ENCODE assay signal across 8 cellular contexts in genomic region chr6:119079288-119079809, GRCh38. TPM values are rescaled to one million over a fixed set of nuclear protein-coding genes. Genes with fewer than 3 reads are reported as not detected.
DNase-seq lines count a peak whose midpoint lies in the region; ATAC-seq, FAIRE-seq and TF ChIP-seq lines count a peak whose summit lies in the region.

No MANE protein-coding gene starts in this region.

- CTCF ChIA-PET in GM12878 (lab: Yijun Ruan, JAX): interaction anchor here (0.6 kb wide), 1 partner anchor 19 kb away, joined by 3 read pairs; no protein-coding TSS in a partner anchor

- H2AFZ ChIP-seq in GM12878 (ENCODE audit: control insufficient read depth, low read depth, low read length): peak overlapping the region; percentile 69; the same call in 1 of the 2 replicates

- no peak for TF ChIP-seq CTCF in GM12878 (IDR thresholded peaks at IDR 0.05 in 2 of 3, conservative IDR thresholded peaks at IDR 0.05 in 1 of 3; ENCODE audit: control insufficient read depth in 2 of 3, extremely low read depth in 1 of 3, insufficient read depth in 1 of 3, low read depth in 3 of 3, low read length in 3 of 3)
- TF ChIP-seq CTCF in right lobe of liver (IDR thresholded peaks at IDR 0.05): no peak
- no peak for TF ChIP-seq CTCF in transverse colon (IDR thresholded peaks at IDR 0.05)

- FAIRE-seq in GM12878 (lab: Jason Lieb, UNC): no peak
- no peak for FAIRE-seq in urothelium cell line (lab: Jason Lieb, UNC)

- SMC1A ChIA-PET in GM12878 (lab: Charles Lee; ENCODE audit: uncharacterized antibody, unreplicated experiment): no interaction called here

- RAD21 ChIA-PET in GM12878 (lab: Charles Lee; ENCODE audit: unreplicated experiment): no interaction called here

- in situ Hi-C loops in GM12878 (cut with MboI) (no loop called here), transverse colon (cut with MboI; ENCODE audit: low pct_ligation_motif_present in 1 of 4, low pct_unique_long_range_greater_than_20kb in 1 of 4, low sequenced_read_pairs in 3 of 4) (no loop called here)

- H3K36me3 ChIP-seq in GM12878 (ENCODE audit: control insufficient read depth in 2 of 2, insufficient read depth in 2 of 2, low read length in 1 of 2) (no peaks in the 10 kb centered on the region), right lobe of liver (no peaks in the 10 kb centered on the region), transverse colon (no peaks in the 10 kb centered on the region)

- H3K9ac ChIP-seq in GM12878 (ENCODE audit: control insufficient read depth, insufficient read depth, low read length): no peak overlapping the region

- BruUV-seq in GM12878 (replicated peaks; lab: Mats Ljungman, UMichigan): no TSS peak

- H3K4me1 ChIP-seq in GM12878 (ENCODE audit: control insufficient read depth, insufficient read depth, low read length) (peaks cover 3% of the 10 kb centered on the region; the same call in 1 of the 2 replicates), right lobe of liver (no peaks in the 10 kb centered on the region), transverse colon (peaks cover 0 to 13% (median 6%) of the 10 kb centered on the region in 4 donors)

- TF ChIP-seq RAD21 in GM12878 (IDR thresholded peaks at IDR 0.05; ENCODE audit: insufficient read depth, low read depth, low read length): no peak

- peak; percentile 8 for DNase-seq in AG08395 (ENCODE audit: low spot score)
- DNase-seq in HPDE6-E6E7 (ENCODE audit: extremely low spot score): peak; percentile 9
- DNase-seq in GM12878 (ENCODE audit: low read depth, low spot score): no peak
- DNase-seq in right lobe of liver: no peak
- DNase-seq in transverse colon: no peak
- DNase-seq in NCI-H1436 treated with DMSO at 0.1 percent for 48 hours (lab: John Stamatoyannopoulos, UW): no peak
- DNase-seq in SKM-1 (lab: John Stamatoyannopoulos, UW; ENCODE audit: unreplicated experiment): no peak
- DNase-seq in urothelium cell line (ENCODE audit: low spot score): no peak

- no peak for ATAC-seq in GM12878
- no peak for ATAC-seq in right lobe of liver

- intact Hi-C loops in GM12878 (cut with micrococcal nuclease; ENCODE audit: unreplicated experiment) (no loop called here), right lobe of liver (cut with DNase I) (no loop called here), transverse colon (cut with DNase I; ENCODE audit: low total_unique reads) (loop anchor here (5.0 kb wide), 1 partner anchor 187 kb away; the partner anchor contains the start of gene ASF1A)

- WGBS in GM12878 (ENCODE audit: insufficient coverage, insufficient replicate concordance, low lambda C conversion rate, missing lambda C conversion rate): 21% methylated on average over 9 of the region's 9 CpGs
- WGBS in right lobe of liver (ENCODE audit: insufficient coverage, low coverage, low lambda C conversion rate, missing lambda C conversion rate): 17% methylated on average over 9 of the region's 9 CpGs
- WGBS in transverse colon (ENCODE audit: low coverage in 1 of 2), 2 donors: 15 to 17% methylated on average over 9 of the region's 9 CpGs

- peak overlapping the region; percentile 56; the same call in 1 of the 2 replicates for H3K4me3 ChIP-seq in GM12878
- H3K4me3 ChIP-seq in right lobe of liver: peak overlapping the region; percentile 54 to 76 (median 70)
- H3K4me3 ChIP-seq in transverse colon: peak overlapping the region; percentile 59 to 83 (median 70)

- H3K9me3 ChIP-seq in GM12878 (replicated peaks; ENCODE audit: control insufficient read depth, insufficient read depth, low read length) (peaks cover 2% of the 10 kb centered on the region; the same call in 1 of the 3 replicates), right lobe of liver (no peaks in the 10 kb centered on the region), transverse colon (peaks cover 4 to 5% of the 10 kb centered on the region in 2 donors)

- no peaks in the 10 kb centered on the region for H3K79me2 ChIP-seq in GM12878 (ENCODE audit: control insufficient read depth, insufficient read depth, low read length)

- H3K27ac ChIP-seq in GM12878 (ENCODE audit: control insufficient read depth, insufficient read depth) (no peak overlapping the region), right lobe of liver (peak overlapping the region; percentile 53 to 77 (median 70)), transverse colon (peak overlapping the region; percentile 59 to 84 (median 70))

- H3K4me2 ChIP-seq in GM12878 (ENCODE audit: control insufficient read depth, insufficient read depth): peak overlapping the region; percentile 84

- no peaks in the 10 kb centered on the region for H4K20me1 ChIP-seq in GM12878 (ENCODE audit: control insufficient read depth, insufficient read depth)

- no peak for TF ChIP-seq POLR2A in GM12878 (IDR thresholded peaks at IDR 0.05; ENCODE audit: low read depth, low read length)
- TF ChIP-seq POLR2A in right lobe of liver (IDR thresholded peaks at IDR 0.05): no peak
- no peak for TF ChIP-seq POLR2A in transverse colon (IDR thresholded peaks at IDR 0.05)

- H3K27me3 ChIP-seq in GM12878 (replicated peaks in 1 of 2; ENCODE audit: control insufficient read depth in 2 of 2, insufficient read depth in 2 of 2, low read length in 1 of 2) (peaks cover 3 to 27% of the 10 kb centered on the region in 2 experiments), right lobe of liver (no peaks in the 10 kb centered on the region), transverse colon (peaks cover 4% of the 10 kb centered on the region)

- POLR2A ChIA-PET in GM12878 (lab: Charles Lee): no interaction called here

- TF ChIP-seq EP300 in GM12878 (IDR thresholded peaks at IDR 0.05; ENCODE audit: borderline replicate concordance in 1 of 2, control insufficient read depth in 1 of 2, low read depth in 2 of 2, low read length in 2 of 2) (no peak), transverse colon (IDR thresholded peaks at IDR 0.05; ENCODE audit: low read depth) (no peak)

TF ChIP-seq in GM12878, 131 proteins besides CTCF, POLR2A, EP300 and RAD21:
- no peak for TF ChIP-seq BCL3 (IDR thresholded peaks at IDR 0.05; ENCODE audit: borderline replicate concordance, insufficient read depth, low read depth, low read length, poor library complexity, severe bottlenecking)
- no peak for TF ChIP-seq ASH2L (IDR thresholded peaks at IDR 0.05; ENCODE audit: borderline replicate concordance, low read depth)
- no peak for TF ChIP-seq BCL11A (IDR thresholded peaks at IDR 0.05; ENCODE audit: low read depth, low read length)
- no peak for TF ChIP-seq TAF1 (IDR thresholded peaks at IDR 0.05; ENCODE audit: borderline replicate concordance, low read depth, low read length)
- TF ChIP-seq STAT3 (IDR thresholded peaks at IDR 0.05; ENCODE audit: low read depth, low read length): no peak
- TF ChIP-seq JUNB (IDR thresholded peaks at IDR 0.05): no peak
- no peak for TF ChIP-seq ZZZ3 (IDR thresholded peaks at IDR 0.05; ENCODE audit: control insufficient read depth, insufficient read length, low read depth)
- TF ChIP-seq SMAD5 (IDR thresholded peaks at IDR 0.05; ENCODE audit: low read depth): no peak

RNA-seq across cellular contexts. Expression of gene FAM184A, which starts 0.9 kb away (rescaled TPM):
- not detected in 2 replicates for total RNA-seq in GM12878 (2013; cell fraction: nucleolus; rRNA removed)
- total RNA-seq in GM12878 (2014; rRNA removed) (not detected in 2 replicates), GM12878 (2014; rRNA removed; fragmentation: Illumina TruSeq; extraction: Trizol) (0.05 TPM in 1 of 2 replicates, not detected in the other), GM12878 (2021) (0.19 TPM in 1 of 2 replicates, not detected in the other), right lobe of liver (1 to 10 TPM; 2.5 to 5.0 (median 3.2) TPM), transverse colon (10 to 100 TPM in 1 of 4 donors, 1 to 10 TPM in 2, under 1 TPM in 1; 0.20 to 13.1 (median 2.9) TPM)
- polyA plus RNA-seq in GM12878 (2011; ENCODE audit: low read depth): not detected
- polyA plus RNA-seq in GM12878 (2011; rRNA removed) (not detected in 2 replicates), GM12878 (2014; fragmentation: Illumina TruSeq; extraction: Trizol) (not detected in 2 replicates), GM12878 (2014; fragmentation: Nextera tagmentation; extraction: Ambion mirVana) (not detected), GM12878 (2014; rRNA removed) (0.15 TPM in 1 of 2 replicates, not detected in the other), GM12878 (2016; fragmentation: Nextera tagmentation; extraction: Ambion mirVana) (under 1 TPM in 1 of 2 experiments, not detected in 1; 0.23 TPM)
- not detected in 2 replicates for polyA plus RNA-seq in GM12878 (2011; cell fraction: cytosol; rRNA removed)
- polyA plus RNA-seq in GM12878 (2011; cell fraction: nucleus; rRNA removed): not detected in 2 replicates
- polyA plus RNA-seq in GM12878 (2012): 0.11 TPM in 1 of 2 replicates, not detected in the other
- polyA minus RNA-seq in GM12878 (2011; rRNA and poly(A)+ RNA removed): 0.15 TPM in 1 of 2 replicates, not detected in the other
- not detected in 2 replicates for polyA minus RNA-seq in GM12878 (2011; cell fraction: cytosol; rRNA and poly(A)+ RNA removed)
- polyA minus RNA-seq in GM12878 (2011; cell fraction: nucleus; rRNA and poly(A)+ RNA removed): not detected in 2 replicates

Comparison
In these comparisons a context has a peak if more than half of its experiments do, and no peak if none do; other contexts are left out.
1. DNase-seq: peak in AG08395 (single experiment) and HPDE6-E6E7 (single experiment); none in GM12878 (single experiment), right lobe of liver (0 of 3), transverse colon (single experiment), NCI-H1436 treated with DMSO at 0.1 percent for 48 hours (single experiment), SKM-1 (single experiment) and urothelium cell line (single experiment).
2. Peak in every context shown above with its lines, with median percentiles within 50 percentile points of each other: H3K4me3 ChIP-seq.